Comparison of ENCODE assay signal across 24 cellular contexts in genomic region chr6:11778042-11778441, GRCh38. TPM values are rescaled to one million over a fixed set of nuclear protein-coding genes. Genes with fewer than 3 reads are reported as not detected.
DNase-seq lines count a peak whose midpoint lies in the region; ATAC-seq and TF ChIP-seq lines count a peak whose summit lies in the region.
"Had no signal": no experiment of that assay in that cellular context is flagged by ENCODE, and none has a peak within 500 bp of the region (broad histone marks: within the 10 kb centered on the region; RNA-seq: fewer than 3 reads in every experiment).

No MANE protein-coding gene starts in this region.

- intact Hi-C loops in lower lobe of right lung (cut with DNase I) (no loop called here), upper lobe of right lung (cut with DNase I) (no loop called here), spleen (cut with DNase I; ENCODE audit: low total_unique reads) (no loop called here)

- H3K27me3 ChIP-seq in lower lobe of right lung (ENCODE audit: low read depth) (no peaks in the 10 kb centered on the region), upper lobe of right lung (no peaks in the 10 kb centered on the region), spleen (replicated peaks in 1 of 7) (no peaks in the 10 kb centered on the region)
- H3K27me3 ChIP-seq: BE2C had no signal

- no peak for ATAC-seq in stimulated activated naive CD8-positive, alpha-beta T cell treated with anti-CD3 and anti-CD28 coated beads, Interleukin-15, Interleukin-2, amounts not matched to agents 100 U/mL and 50 U/mL, for 24 hours
- ATAC-seq in lower lobe of right lung (no peak), upper lobe of right lung (no peak), HG03196 (IDR thresholded peaks at IDR 0.05; ENCODE audit: unreplicated experiment) (no peak)
- ATAC-seq: HepG2 had no signal

- no peak overlapping the region for H3K4me3 Mint-ChIP-seq in stimulated activated naive CD8-positive, alpha-beta T cell treated with anti-CD3 and anti-CD28 coated beads, Interleukin-15, Interleukin-2, amounts not matched to agents 100 ng/mL and 50 ng/mL, for 24 hours
- H3K4me3 Mint-ChIP-seq: CD14-positive monocyte had no signal

- H3K27ac ChIP-seq in lower lobe of right lung (peak overlapping the region; percentile 38), upper lobe of right lung (peak overlapping the region; percentile 4), spleen (no peak overlapping the region)
- H3K27ac ChIP-seq: 22Rv1, PC-9 had no signal

- H3K9me3 Mint-ChIP-seq in stimulated activated naive CD8-positive, alpha-beta T cell treated with anti-CD3 and anti-CD28 coated beads, Interleukin-15, Interleukin-2, amounts not matched to agents 100 ng/mL and 50 ng/mL, for 24 hours = peaks cover 3% of the 10 kb centered on the region

- WGBS in spleen, 5 donors = 92 to 96% (median 93%) methylated on average over 2 of the region's 2 CpGs

- H3K4me1 ChIP-seq in lower lobe of right lung (peaks cover 9% of the 10 kb centered on the region), upper lobe of right lung (no peaks in the 10 kb centered on the region), spleen (peaks cover 0 to 7% (median 0%) of the 10 kb centered on the region in 6 donors)
- H3K4me1 ChIP-seq: BE2C had no signal

- H3K27me3 Mint-ChIP-seq in stimulated activated naive CD8-positive, alpha-beta T cell treated with anti-CD3 and anti-CD28 coated beads, Interleukin-15, Interleukin-2, amounts not matched to agents 100 ng/mL and 50 ng/mL, for 24 hours = no peaks in the 10 kb centered on the region

- DNase-seq in stimulated activated naive CD8-positive, alpha-beta T cell treated with anti-CD3 and anti-CD28 coated beads, Interleukin-15, Interleukin-2, amounts not matched to agents 100 U/mL and 50 U/mL, for 24 hours = no peak
- no peak for DNase-seq in lower lobe of right lung
- no peak for DNase-seq in retinal pigment epithelial cell (ENCODE audit: low read depth)
- DNase-seq in upper lobe of right lung = no peak
- no peak for DNase-seq in spleen
- no peak for DNase-seq in NCI-H748 treated with DMSO at 0.1 percent for 48 hours (lab: John Stamatoyannopoulos, UW)
- DNase-seq: BE2C, DMS53, Kasumi-1, NCI-H1105, NCI-H146, NCI-H1930, NCI-H2107, NCI-H446, NCI-H524 treated with DMSO at 0.1 percent for 48 hours, PC-9, RPMI8226 had no signal

- no peak for TF ChIP-seq POLR2A in spleen (IDR thresholded peaks at IDR 0.05)

- no peaks in the 10 kb centered on the region for H3K36me3 Mint-ChIP-seq in stimulated activated naive CD8-positive, alpha-beta T cell treated with anti-CD3 and anti-CD28 coated beads, Interleukin-15, Interleukin-2, amounts not matched to agents 100 ng/mL and 50 ng/mL, for 24 hours (ENCODE audit: low read depth)
- H3K36me3 Mint-ChIP-seq: CD14-positive monocyte had no signal

- no peak overlapping the region for H3K4me3 ChIP-seq in lower lobe of right lung
- H3K4me3 ChIP-seq in retinal pigment epithelial cell (ENCODE audit: low read length) = peak overlapping the region; percentile 58
- H3K4me3 ChIP-seq in upper lobe of right lung = peak overlapping the region; percentile 9
- H3K4me3 ChIP-seq in spleen = no peak overlapping the region
- H3K4me3 ChIP-seq: PC-9 had no signal

- TF ChIP-seq CTCF in lower lobe of right lung (IDR thresholded peaks at IDR 0.05) (no peak), retinal pigment epithelial cell (conservative IDR thresholded peaks at IDR 0.05; ENCODE audit: low read depth, low read length) (no peak), upper lobe of right lung (IDR thresholded peaks at IDR 0.05) (no peak), spleen (IDR thresholded peaks at IDR 0.05 in 8 of 11, conservative IDR thresholded peaks at IDR 0.05 in 3 of 11) (no peak)

- H3K36me3 ChIP-seq in lower lobe of right lung (no peaks in the 10 kb centered on the region), upper lobe of right lung (no peaks in the 10 kb centered on the region), spleen (no peaks in the 10 kb centered on the region)
- H3K36me3 ChIP-seq: BE2C had no signal

- H3K9me3 ChIP-seq in lower lobe of right lung (no peaks in the 10 kb centered on the region), upper lobe of right lung (no peaks in the 10 kb centered on the region), spleen (no peaks in the 10 kb centered on the region)
- H3K9me3 ChIP-seq: BE2C had no signal

- H3K27ac Mint-ChIP-seq in stimulated activated naive CD8-positive, alpha-beta T cell treated with anti-CD3 and anti-CD28 coated beads, Interleukin-15, Interleukin-2, amounts not matched to agents 100 ng/mL and 50 ng/mL, for 24 hours = peak overlapping the region; percentile 34

- H3K4me1 Mint-ChIP-seq in stimulated activated naive CD8-positive, alpha-beta T cell treated with anti-CD3 and anti-CD28 coated beads, Interleukin-15, Interleukin-2, amounts not matched to agents 100 ng/mL and 50 ng/mL, for 24 hours (ENCODE audit: low read depth) = peaks cover under 1% of the 10 kb centered on the region

RNA-seq across cellular contexts. Expression of gene ADTRP, which starts 0.6 kb away (rescaled TPM):
- 42.5 TPM for total RNA-seq in lower lobe of right lung
- total RNA-seq in upper lobe of right lung = 21.0 TPM
- total RNA-seq in spleen = 1 to 10 TPM; 1.6 to 7.4 (median 2.5) TPM
- 1 to 10 TPM in 2 of 3 donors, under 1 TPM in 1; 1.00 to 2.0 (median 2.0) TPM for polyA plus RNA-seq in spleen
- total RNA-seq: HepG2, Right ventricle myocardium superior, SK-MEL-5 had no signal
- polyA plus RNA-seq: HepG2 had no signal

Comparison
In these comparisons a context has a peak if more than half of its experiments do, and no peak if none do; other contexts are left out.
1. H3K27ac ChIP-seq: peak in lower lobe of right lung (single experiment) and upper lobe of right lung (single experiment); none in spleen (0 of 8).
2. H3K4me3 ChIP-seq: peak in retinal pigment epithelial cell (single experiment) and upper lobe of right lung (single experiment); none in lower lobe of right lung (single experiment) and spleen (0 of 8).